Comparison of ENCODE assay signal across 9 cellular contexts in genomic region chr20:39988991-39989390, GRCh38.
"Had no signal": no experiment of that assay in that cellular context is flagged by ENCODE, and none has a peak within 500 bp of the region (broad histone marks: within the 10 kb centered on the region; RNA-seq: fewer than 3 reads in every experiment).

No MANE protein-coding gene starts in this region.

- H3K9me3 ChIP-seq: HAP-1 had no signal

- H3K4me1 ChIP-seq: HAP-1 had no signal

- FAIRE-seq: K562 had no signal

- DNase-seq: GM23248, GOT3, H7, HFFc6, IMR-90 had no signal

- H3K4me3 ChIP-seq: GM23248, HAP-1, K562 had no signal

- H3K9ac ChIP-seq: GM23248 had no signal

- ATAC-seq: HCT116, K562 had no signal

- H3K27ac Mint-ChIP-seq: HFFc6 had no signal

- H3K27ac ChIP-seq: GM23248, HL-60 had no signal

- H3K4me3 Mint-ChIP-seq: HFFc6 had no signal

- H3K36me3 ChIP-seq: HAP-1 had no signal
